Comparison of ENCODE assay signal across 1 cellular context in genomic region chr12:47819902-47820630, GRCh38.
TF ChIP-seq lines count a peak whose summit lies in the region.

TSS of gene HDAC7 (minus strand) at chr12:47819903. CDS start at chr12:47819785, 118 bp downstream.

TF ChIP-seq in GM12878, 131 proteins besides CTCF, POLR2A, EP300 and RAD21 (continued from another document):
- TF ChIP-seq ZBTB11 (CRISPR knock-in tag; IDR thresholded peaks at IDR 0.05): no peak
- TF ChIP-seq SKIL (IDR thresholded peaks at IDR 0.05; ENCODE audit: low read depth, poor library complexity, severe bottlenecking): no peak
- no peak for TF ChIP-seq NBN (IDR thresholded peaks at IDR 0.05)
- no peak for TF ChIP-seq CHD1 (IDR thresholded peaks at IDR 0.05; ENCODE audit: low read depth, low read length)
- peak; percentile 59; the same call in 1 of the 2 replicates for TF ChIP-seq LARP7 (IDR thresholded peaks at IDR 0.05)
- no peak for TF ChIP-seq SIN3A (IDR thresholded peaks at IDR 0.05; ENCODE audit: low read depth, low read length)
- no peak for TF ChIP-seq EZH2 (IDR thresholded peaks at IDR 0.05; ENCODE audit: borderline replicate concordance, control insufficient read depth, low read depth, low read length)
- peak; percentile 26; the same call in 1 of the 2 replicates for TF ChIP-seq IKZF1 (conservative IDR thresholded peaks at IDR 0.05)
- TF ChIP-seq MXI1 (IDR thresholded peaks at IDR 0.05; ENCODE audit: low read depth, low read length): peak; percentile 26; the same call in 1 of the 2 replicates
- TF ChIP-seq SMARCA5 (IDR thresholded peaks at IDR 0.05): no peak
- TF ChIP-seq POLR2AphosphoS2 (IDR thresholded peaks at IDR 0.05; ENCODE audit: low read depth, low read length): no peak
- 0 out of 2 replicates have a peak, but pooled peaks have one; percentile 72 for TF ChIP-seq BACH1 (IDR thresholded peaks at IDR 0.05; ENCODE audit: borderline replicate concordance)
- no peak for TF ChIP-seq PKNOX1 (IDR thresholded peaks at IDR 0.05)
- no peak for TF ChIP-seq TCF3 (IDR thresholded peaks at IDR 0.05; ENCODE audit: borderline replicate concordance, insufficient read depth, low read depth, low read length)
- 0 out of 2 replicates have a peak, but pooled peaks have one; percentile 15 for TF ChIP-seq ZNF217 (IDR thresholded peaks at IDR 0.05)
- no peak for TF ChIP-seq CREB1 (IDR thresholded peaks at IDR 0.05; ENCODE audit: low read depth)
- TF ChIP-seq MTA3 (IDR thresholded peaks at IDR 0.05; ENCODE audit: borderline replicate concordance, low read length): no peak
- TF ChIP-seq E2F8 (IDR thresholded peaks at IDR 0.05; ENCODE audit: low read depth, partially characterized antibody): no peak
- TF ChIP-seq JUND (IDR thresholded peaks at IDR 0.05; ENCODE audit: low read depth, low read length): no peak
- no peak for TF ChIP-seq MEF2A (IDR thresholded peaks at IDR 0.05; ENCODE audit: insufficient read depth, low read depth, low read length)
- TF ChIP-seq ZZZ3 (IDR thresholded peaks at IDR 0.05; ENCODE audit: control insufficient read depth, insufficient read length, low read depth): no peak
- TF ChIP-seq CBX5 (IDR thresholded peaks at IDR 0.05; ENCODE audit: low read depth): no peak
- peak; percentile 28; the same call in 1 of the 2 replicates for TF ChIP-seq NKRF (conservative IDR thresholded peaks at IDR 0.05)
- TF ChIP-seq SP1 (IDR thresholded peaks at IDR 0.05; ENCODE audit: low read depth, low read length): no peak
- TF ChIP-seq BHLHE40 (IDR thresholded peaks at IDR 0.05; ENCODE audit: borderline replicate concordance in 1 of 2, low read depth in 2 of 2, low read length in 1 of 2): peak in 1 of 2 experiments; percentile 36; a peak in 1 of 4 replicates
- no peak for TF ChIP-seq STAT3 (IDR thresholded peaks at IDR 0.05; ENCODE audit: low read depth, low read length)
- TF ChIP-seq SUPT20H (IDR thresholded peaks at IDR 0.05; ENCODE audit: borderline replicate concordance, control insufficient read depth, low read depth, low read length): no peak
- TF ChIP-seq ZBTB33 (IDR thresholded peaks at IDR 0.05): no peak
- TF ChIP-seq IRF5 (IDR thresholded peaks at IDR 0.05; ENCODE audit: borderline replicate concordance): no peak
- no peak for TF ChIP-seq YY1 (IDR thresholded peaks at IDR 0.05; ENCODE audit: low read depth, low read length)
- TF ChIP-seq GATAD2B (conservative IDR thresholded peaks at IDR 0.05; ENCODE audit: low read depth): peak; percentile 67
- TF ChIP-seq ZSCAN29 (IDR thresholded peaks at IDR 0.05): no peak
- no peak for TF ChIP-seq ZNF592 (IDR thresholded peaks at IDR 0.05)
